35 cellular contexts compared by ENCODE assay signal in genomic region chr4:80012291-80012690, GRCh38.
DNase-seq lines count a peak whose midpoint lies in the region; ATAC-seq and TF ChIP-seq lines count a peak whose summit lies in the region.
"Had no signal": no experiment of that assay in that cellular context is flagged by ENCODE, and none has a peak within 500 bp of the region (broad histone marks: within the 10 kb centered on the region; RNA-seq: fewer than 3 reads in every experiment).

No MANE protein-coding gene starts in this region.

- DNase-seq in NCI-H82 (lab: John Stamatoyannopoulos, UW) (peak; percentile 9), NCI-H82 treated with DMSO at 0.1 percent for 48 hours (lab: John Stamatoyannopoulos, UW; ENCODE audit: unreplicated experiment) (no peak), fibroblast of villous mesenchyme (ENCODE audit: low read depth) (peak; percentile 58), osteocyte (ENCODE audit: extremely low spot score, unreplicated experiment) (no peak), vagina (ENCODE audit: extremely low spot score in 2 of 2) (no peak), SHP77 treated with DMSO at 0.1 percent for 48 hours (lab: John Stamatoyannopoulos, UW) (no peak)
- DNase-seq: activated B cell treated with CpG ODN at 0.5 μM for 24 hours; activated CD4-positive, alpha-beta T cell treated with anti-CD3 and anti-CD28 coated beads, Interleukin-2, amount 10 ng/mL, durations not matched to agents 7 days and 5 days; activated effector memory CD4-positive, alpha-beta T cell treated with Interleukin-2 at 50 U/mL for 16 hours; anterior cingulate cortex; Calu3; colonic mucosa; effector CD4-positive, alpha-beta T cell; glutamatergic neuron; GOT3; islet precursor cell; midbrain; NCI-H146; NCI-H2107; NCI-H446 treated with DMSO at 0.1 percent for 48 hours; NCI-H774; nephron progenitor cell; RPMI8226; spleen; stimulated activated CD4-positive, alpha-beta T cell treated with anti-CD3 and anti-CD28 coated beads, Interleukin-2, amount 100 ng/mL, for 24 hours; stimulated activated CD8-positive, alpha-beta memory T cell treated with anti-CD3 and anti-CD28 coated beads, Interleukin-4, amount 100 ng/mL, for 48 hours; thyroid gland had no signal

- H3K27me3 ChIP-seq in vagina, result no peaks in the 10 kb centered on the region
- H3K27me3 ChIP-seq: cardiac muscle cell, colonic mucosa, SJSA1, spleen, thyroid gland had no signal

- H3K4me3 ChIP-seq in fibroblast of villous mesenchyme (ENCODE audit: low read depth, low read length) (no peak overlapping the region), vagina (no peak overlapping the region)
- H3K4me3 ChIP-seq: cardiac muscle cell, colonic mucosa, SJSA1, spleen, thyroid gland had no signal

- TF ChIP-seq CTCF in fibroblast of villous mesenchyme (IDR thresholded peaks at IDR 0.05; ENCODE audit: insufficient read depth, low read depth, low read length), result no peak
- no peak for TF ChIP-seq CTCF in osteocyte (IDR thresholded peaks at IDR 0.05)
- no peak for TF ChIP-seq CTCF in vagina (IDR thresholded peaks at IDR 0.05)

- H3K4me1 Mint-ChIP-seq in osteocyte (ENCODE audit: unreplicated experiment), result peaks cover 27% of the 10 kb centered on the region
- H3K4me1 Mint-ChIP-seq: nephron progenitor cell had no signal

- H3K4me1 ChIP-seq in vagina, result peaks cover 40% of the 10 kb centered on the region
- H3K4me1 ChIP-seq: colonic mucosa, parathyroid adenoma, thyroid gland had no signal

- H3K27ac ChIP-seq in vagina, result peak overlapping the region; percentile 53
- H3K27ac ChIP-seq: 22Rv1, cardiac muscle cell, colonic mucosa, parathyroid adenoma, spleen, thyroid gland had no signal

- no peaks in the 10 kb centered on the region for H3K9me3 Mint-ChIP-seq in osteocyte (ENCODE audit: unreplicated experiment)
- H3K9me3 Mint-ChIP-seq: activated B cell treated with CpG ODN at 0.5 μM for 24 hours; nephron progenitor cell; stimulated activated naive CD8-positive, alpha-beta T cell treated with anti-CD3 and anti-CD28 coated beads, Interleukin-15, Interleukin-2, amounts not matched to agents 100 ng/mL and 50 ng/mL, for 24 hours had no signal

- H3K9me3 ChIP-seq in vagina, result no peaks in the 10 kb centered on the region
- H3K9me3 ChIP-seq: colonic mucosa, SJSA1, spleen, thyroid gland had no signal

- H3K4me3 Mint-ChIP-seq in osteocyte (ENCODE audit: unreplicated experiment), result no peak overlapping the region
- H3K4me3 Mint-ChIP-seq: activated B cell treated with CpG ODN at 0.5 μM for 24 hours; activated CD4-positive, alpha-beta T cell treated with anti-CD3 and anti-CD28 coated beads, Interleukin-2, amount 10 ng/mL, durations not matched to agents 7 days and 5 days; nephron progenitor cell; stimulated activated naive CD8-positive, alpha-beta T cell treated with anti-CD3 and anti-CD28 coated beads, Interleukin-15, Interleukin-2, amounts not matched to agents 100 ng/mL and 50 ng/mL, for 24 hours had no signal

- peak overlapping the region; percentile 74 for H3K27ac Mint-ChIP-seq in osteocyte (ENCODE audit: unreplicated experiment)
- H3K27ac Mint-ChIP-seq: activated B cell treated with CpG ODN at 0.5 μM for 24 hours; activated CD4-positive, alpha-beta T cell treated with anti-CD3 and anti-CD28 coated beads, Interleukin-2, amount 10 ng/mL, durations not matched to agents 7 days and 5 days; activated naive CD4-positive, alpha-beta T cell treated with anti-CD3 and anti-CD28 coated beads, Interleukin-2, amount 50 U/mL, for 72 hours; nephron progenitor cell; stimulated activated naive CD8-positive, alpha-beta T cell treated with anti-CD3 and anti-CD28 coated beads, Interleukin-15, Interleukin-2, amounts not matched to agents 100 ng/mL and 50 ng/mL, for 24 hours had no signal

- H3K27me3 Mint-ChIP-seq in osteocyte (ENCODE audit: unreplicated experiment), result no peaks in the 10 kb centered on the region
- H3K27me3 Mint-ChIP-seq: activated B cell treated with CpG ODN at 0.5 μM for 24 hours; activated CD4-positive, alpha-beta T cell treated with anti-CD3 and anti-CD28 coated beads, Interleukin-2, amount 10 ng/mL, durations not matched to agents 7 days and 5 days; stimulated activated naive CD8-positive, alpha-beta T cell treated with anti-CD3 and anti-CD28 coated beads, Interleukin-15, Interleukin-2, amounts not matched to agents 100 ng/mL and 50 ng/mL, for 24 hours had no signal

- H3K36me3 Mint-ChIP-seq in osteocyte (ENCODE audit: unreplicated experiment), result peaks cover 7% of the 10 kb centered on the region

- H3K36me3 ChIP-seq in vagina, result no peaks in the 10 kb centered on the region
- H3K36me3 ChIP-seq: colonic mucosa, thyroid gland had no signal

- ATAC-seq in HG03135 (IDR thresholded peaks at IDR 0.05; ENCODE audit: unreplicated experiment) (no peak), GM21390 (IDR thresholded peaks at IDR 0.05; ENCODE audit: unreplicated experiment) (no peak)
- ATAC-seq: activated naive CD4-positive, alpha-beta T cell treated with anti-CD3 and anti-CD28 coated beads, Interleukin-2, amount 50 U/mL, for 72 hours had no signal

- intact Hi-C loops in vagina (cut with DNase I), result no loop called here

- TF ChIP-seq POLR2A in vagina (IDR thresholded peaks at IDR 0.05), result no peak

Comparison
In these comparisons a context has a peak if more than half of its experiments do, and no peak if none do; other contexts are left out.
1. DNase-seq: peak in NCI-H82 (single experiment) and fibroblast of villous mesenchyme (single experiment); none in NCI-H82 treated with DMSO at 0.1 percent for 48 hours (single experiment), osteocyte (single experiment), vagina (0 of 2) and SHP77 treated with DMSO at 0.1 percent for 48 hours (single experiment).